In genomic region chr5:41638685-41639084, GRCh38 we compare ENCODE assay signal across 1 cellular context.
TF ChIP-seq lines count a peak whose summit lies in the region.

No MANE protein-coding gene starts in this region.

TF ChIP-seq in HepG2, 621 proteins besides CTCF, POLR2A, EP300 and RAD21 (continued from another document and continues in another):
- TF ChIP-seq ZNF674 (CRISPR knock-in tag; IDR thresholded peaks at IDR 0.05; ENCODE audit: low read depth) (no peak), TARDBP (CRISPR knock-in tag; IDR thresholded peaks at IDR 0.05) (peak; percentile 65; the same call in 1 of the 2 replicates), ARNT2 (CRISPR knock-in tag; IDR thresholded peaks at IDR 0.05; ENCODE audit: low read depth) (no peak), MAFF (IDR thresholded peaks at IDR 0.05; ENCODE audit: low read depth, low read length) (0 out of 2 replicates have a peak, but pooled peaks have one; percentile 9), DZIP1 (CRISPR knock-in tag; IDR thresholded peaks at IDR 0.05) (no peak), ZFP82 (CRISPR knock-in tag; IDR thresholded peaks at IDR 0.05; ENCODE audit: borderline replicate concordance) (no peak), GATAD2A (CRISPR knock-in tag; IDR thresholded peaks at IDR 0.05) (peak; percentile 94), CSRNP2 (CRISPR knock-in tag; conservative IDR thresholded peaks at IDR 0.05; ENCODE audit: low read depth) (no peak), CEBPZ (IDR thresholded peaks at IDR 0.05; ENCODE audit: low read length) (no peak), HMGXB3 (CRISPR knock-in tag; IDR thresholded peaks at IDR 0.05; ENCODE audit: borderline replicate concordance) (no peak; the same call in 1 of the 2 replicates), ZNF790 (CRISPR knock-in tag; IDR thresholded peaks at IDR 0.05; ENCODE audit: borderline replicate concordance) (no peak), DR1 (CRISPR knock-in tag; IDR thresholded peaks at IDR 0.05) (no peak), HOXA5 (CRISPR knock-in tag; IDR thresholded peaks at IDR 0.05) (0 out of 2 replicates have a peak, but pooled peaks have one; percentile 70), ZNF83 (CRISPR knock-in tag; IDR thresholded peaks at IDR 0.05; ENCODE audit: borderline replicate concordance) (no peak), MAFK (conservative IDR thresholded peaks at IDR 0.05 in 1 of 2, IDR thresholded peaks at IDR 0.05 in 1 of 2; ENCODE audit: low read length in 2 of 2) (peak in 1 of 2 experiments; percentile 58; a peak in 2 of 4 replicates), THRA (CRISPR knock-in tag; IDR thresholded peaks at IDR 0.05; ENCODE audit: borderline replicate concordance) (peak; percentile 70; the same call in 1 of the 2 replicates), RBM39 (IDR thresholded peaks at IDR 0.05; ENCODE audit: low read depth, low read length, poor library complexity, severe bottlenecking) (no peak), AHDC1 (CRISPR knock-in tag; IDR thresholded peaks at IDR 0.05; ENCODE audit: borderline replicate concordance) (peak; percentile 99), ZNF441 (CRISPR knock-in tag; IDR thresholded peaks at IDR 0.05; ENCODE audit: borderline replicate concordance) (peak; percentile 66; the same call in 1 of the 2 replicates), ATAD3A (CRISPR knock-in tag; IDR thresholded peaks at IDR 0.05) (no peak), KLF13 (CRISPR knock-in tag; IDR thresholded peaks at IDR 0.05) (no peak), HOXA7 (CRISPR knock-in tag; IDR thresholded peaks at IDR 0.05) (no peak), FOXP1 (IDR thresholded peaks at IDR 0.05) (no peak), FOXP1 (CRISPR knock-in tag; IDR thresholded peaks at IDR 0.05) (peak; percentile 67), ZNF484 (CRISPR knock-in tag; IDR thresholded peaks at IDR 0.05; ENCODE audit: borderline replicate concordance, low read depth) (no peak), ZNF724P (CRISPR knock-in tag; IDR thresholded peaks at IDR 0.05; ENCODE audit: borderline replicate concordance) (no peak), NFYB (CRISPR knock-in tag; IDR thresholded peaks at IDR 0.05) (no peak), IRF2 (CRISPR knock-in tag; IDR thresholded peaks at IDR 0.05) (peak; percentile 23; the same call in 1 of the 2 replicates), TCF7L2 (IDR thresholded peaks at IDR 0.05; ENCODE audit: low read depth, low read length) (peak; percentile 77), TBX2 (CRISPR knock-in tag; IDR thresholded peaks at IDR 0.05; ENCODE audit: borderline replicate concordance) (peak; percentile 68; the same call in 1 of the 2 replicates), ZFP36 (IDR thresholded peaks at IDR 0.05; ENCODE audit: borderline replicate concordance, low read depth, low read length, partially characterized antibody) (no peak)
